Comparison of ENCODE assay signal across 14 cellular contexts in the genomic region with DNA sequence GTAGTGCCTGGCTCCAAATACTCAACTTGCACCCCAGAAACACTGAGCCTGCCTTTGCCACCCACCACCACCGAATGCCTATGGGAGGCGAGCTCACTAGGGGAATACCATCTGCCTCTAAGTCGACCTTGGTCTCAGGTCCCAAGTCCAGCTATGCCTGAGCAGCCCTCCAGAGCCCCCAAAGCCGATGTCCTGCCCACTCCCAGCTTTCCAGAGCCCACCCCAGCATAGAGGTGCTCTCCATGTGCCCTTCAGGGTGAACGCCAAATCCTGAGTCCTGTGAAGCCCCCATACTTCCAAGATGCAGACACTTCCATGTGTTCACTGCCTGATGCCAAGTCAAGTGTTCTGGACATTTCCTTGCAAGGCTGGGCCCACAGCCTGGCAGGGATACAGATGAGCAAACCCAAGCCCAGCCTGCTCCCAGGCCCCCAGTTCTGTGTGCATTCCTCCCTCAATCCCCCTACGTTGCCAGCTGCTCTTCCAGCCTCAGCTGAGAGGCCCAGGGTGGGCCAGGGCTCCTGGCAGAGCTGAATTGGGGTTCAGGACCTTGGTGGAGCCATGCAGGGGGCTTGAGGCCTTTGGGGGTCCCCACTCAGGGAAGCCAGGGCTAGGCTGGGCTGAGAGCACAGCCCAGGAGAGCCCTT. TPM values are rescaled to one million over a fixed set of nuclear protein-coding genes. Genes with fewer than 3 reads are reported as not detected.
A peak's percentile ranks its signal among the peaks of the same experiment; 100 is the strongest.
DNase-seq lines count a peak whose midpoint lies in the region; ATAC-seq and TF ChIP-seq lines count a peak whose summit lies in the region.
"Had no signal": no experiment of that assay in that cellular context is flagged by ENCODE, and none has a peak within 500 bp of the region (broad histone marks: within the 10 kb centered on the region; RNA-seq: fewer than 3 reads in every experiment).

No MANE protein-coding gene starts in this region.

- H3K9me3 ChIP-seq in BLaER1 treated with 17β-estradiol and CSF1 and Interleukin-3, amounts not matched to agents 10 nM and 100 nM (replicated peaks in 1 of 11) = no peaks in the 10 kb centered on the region
- no peaks in the 10 kb centered on the region for H3K9me3 ChIP-seq in CD8-positive, alpha-beta memory T cell (ENCODE audit: low read length)
- H3K9me3 ChIP-seq in body of pancreas (no peaks in the 10 kb centered on the region), uterus (no peaks in the 10 kb centered on the region)
- no peaks in the 10 kb centered on the region for H3K9me3 ChIP-seq in naive thymus-derived CD4-positive, alpha-beta T cell (ENCODE audit: control insufficient read depth in 2 of 3, low read length in 3 of 3)
- H3K9me3 ChIP-seq: left lung, prostate gland had no signal

- intact Hi-C loops in body of pancreas (cut with DNase I) (no loop called here), uterus (cut with DNase I; ENCODE audit: low total_unique reads) (no loop called here)
- intact Hi-C loops in naive thymus-derived CD4-positive, alpha-beta T cell (cut with micrococcal nuclease) = loop anchor here in 1 of 2 donors (10.0 kb wide), 1 partner anchor 181 kb away; a partner anchor contains a TSS

- no peaks in the 10 kb centered on the region for H3K27me3 ChIP-seq in BLaER1 treated with 17β-estradiol and CSF1 and Interleukin-3, amounts not matched to agents 10 nM and 100 nM
- H3K27me3 ChIP-seq in CD8-positive, alpha-beta memory T cell (ENCODE audit: insufficient read depth, low read length, poor library complexity, severe bottlenecking) = peaks cover 4% of the 10 kb centered on the region
- no peaks in the 10 kb centered on the region for H3K27me3 ChIP-seq in body of pancreas
- no peaks in the 10 kb centered on the region for H3K27me3 ChIP-seq in naive thymus-derived CD4-positive, alpha-beta T cell (ENCODE audit: control insufficient read depth in 2 of 2, insufficient read depth in 2 of 2, low read length in 2 of 2)
- no peaks in the 10 kb centered on the region for H3K27me3 ChIP-seq in uterus

- TF ChIP-seq CTCF in body of pancreas (IDR thresholded peaks at IDR 0.05) (no peak), uterus (IDR thresholded peaks at IDR 0.05) (no peak)

- no peak for DNase-seq in CD8-positive, alpha-beta memory T cell
- no peak for DNase-seq in body of pancreas
- DNase-seq in naive thymus-derived CD4-positive, alpha-beta T cell = no peak
- no peak for DNase-seq in uterus
- no peak for DNase-seq in NCI-H2227 (lab: John Stamatoyannopoulos, UW; ENCODE audit: unreplicated experiment)
- DNase-seq: amniotic stem cell, HCEC 1CT, left lung, NCI-H1105 treated with DMSO at 0.1 percent for 48 hours, NCI-H526 treated with DMSO at 0.1 percent for 48 hours had no signal

- TF ChIP-seq POLR2A in body of pancreas (IDR thresholded peaks at IDR 0.05) (no peak), uterus (IDR thresholded peaks at IDR 0.05) (no peak)

- H3K27me3 Mint-ChIP-seq in CD8-positive, alpha-beta memory T cell = peaks cover 10 to 11% of the 10 kb centered on the region in 2 donors
- H3K27me3 Mint-ChIP-seq in naive thymus-derived CD4-positive, alpha-beta T cell = peaks cover 0 to 32% (median 0%) of the 10 kb centered on the region in 5 donors

- no peak overlapping the region for H3K9ac ChIP-seq in BLaER1 treated with 17β-estradiol and CSF1 and Interleukin-3, amounts not matched to agents 10 nM and 100 nM

- H4K20me1 ChIP-seq in BLaER1 treated with 17β-estradiol and CSF1 and Interleukin-3, amounts not matched to agents 10 nM and 100 nM = peaks cover 16 to 20% (median 19%) of the 10 kb centered on the region in 11 experiments

- peaks cover 45 to 58% (median 53%) of the 10 kb centered on the region in 10 experiments for H3K4me1 ChIP-seq in BLaER1 treated with 17β-estradiol and CSF1 and Interleukin-3, amounts not matched to agents 10 nM and 100 nM
- peaks cover 25% of the 10 kb centered on the region for H3K4me1 ChIP-seq in CD8-positive, alpha-beta memory T cell (ENCODE audit: insufficient read depth, low read length)
- H3K4me1 ChIP-seq in body of pancreas (peaks cover 26% of the 10 kb centered on the region), uterus (peaks cover 0 to 12% of the 10 kb centered on the region in 2 donors)
- H3K4me1 ChIP-seq in naive thymus-derived CD4-positive, alpha-beta T cell (ENCODE audit: control insufficient read depth in 2 of 2, insufficient read depth in 2 of 2, low read length in 2 of 2) = peaks cover 9 to 18% of the 10 kb centered on the region in 2 donors
- H3K4me1 ChIP-seq: prostate gland had no signal

- H3K36me3 Mint-ChIP-seq in CD8-positive, alpha-beta memory T cell = peaks cover 0 to 7% (median 2%) of the 10 kb centered on the region in 3 donors
- peaks cover 0 to 5% (median 0%) of the 10 kb centered on the region in 5 donors for H3K36me3 Mint-ChIP-seq in naive thymus-derived CD4-positive, alpha-beta T cell

- no peak overlapping the region for H3K27ac ChIP-seq in BLaER1 treated with 17β-estradiol and CSF1 and Interleukin-3, amounts not matched to agents 10 nM and 100 nM
- H3K27ac ChIP-seq in CD8-positive, alpha-beta memory T cell (ENCODE audit: low read depth, low read length) = no peak overlapping the region
- peak overlapping the region; percentile 9 to 42 (median 21) for H3K27ac ChIP-seq in body of pancreas
- H3K27ac ChIP-seq in naive thymus-derived CD4-positive, alpha-beta T cell (ENCODE audit: low read depth, low read length) = no peak overlapping the region
- H3K27ac ChIP-seq in uterus = no peak overlapping the region
- H3K27ac ChIP-seq: left lung had no signal

- peaks cover 0 to 2% (median 0%) of the 10 kb centered on the region in 5 donors for H3K9me3 Mint-ChIP-seq in CD8-positive, alpha-beta memory T cell
- peaks cover 0 to 22% (median 0%) of the 10 kb centered on the region in 11 donors for H3K9me3 Mint-ChIP-seq in naive thymus-derived CD4-positive, alpha-beta T cell

- peak overlapping the region; percentile 79 to 91 (median 83) for H3K4me3 Mint-ChIP-seq in CD8-positive, alpha-beta memory T cell
- H3K4me3 Mint-ChIP-seq in naive thymus-derived CD4-positive, alpha-beta T cell = peak overlapping the region; percentile 69 to 98 (median 82)

- ATAC-seq in body of pancreas = no peak
- ATAC-seq in naive thymus-derived CD4-positive, alpha-beta T cell = no peak
- no peak for ATAC-seq in GM19467 (IDR thresholded peaks at IDR 0.05; ENCODE audit: unreplicated experiment)
- no peak for ATAC-seq in HG03520 (IDR thresholded peaks at IDR 0.05; ENCODE audit: unreplicated experiment)

- H3K4me3 ChIP-seq in BLaER1 treated with 17β-estradiol and CSF1 and Interleukin-3, amounts not matched to agents 10 nM and 100 nM = no peak overlapping the region
- H3K4me3 ChIP-seq in CD8-positive, alpha-beta memory T cell (ENCODE audit: low read length) = no peak overlapping the region
- H3K4me3 ChIP-seq in body of pancreas = no peak overlapping the region
- no peak overlapping the region for H3K4me3 ChIP-seq in naive thymus-derived CD4-positive, alpha-beta T cell (ENCODE audit: low read length)
- no peak overlapping the region for H3K4me3 ChIP-seq in uterus
- H3K4me3 ChIP-seq: left lung, prostate gland had no signal

- peaks cover 27 to 33% (median 29%) of the 10 kb centered on the region in 3 donors for H3K4me1 Mint-ChIP-seq in CD8-positive, alpha-beta memory T cell
- peaks cover 22 to 31% (median 28%) of the 10 kb centered on the region in 7 donors for H3K4me1 Mint-ChIP-seq in naive thymus-derived CD4-positive, alpha-beta T cell

- WGBS in body of pancreas, 2 donors = 67 to 76% methylated on average over 4 to 6 of the region's 6 CpGs

- H3K36me3 ChIP-seq in BLaER1 treated with 17β-estradiol and CSF1 and Interleukin-3, amounts not matched to agents 10 nM and 100 nM = no peaks in the 10 kb centered on the region
- H3K36me3 ChIP-seq in CD8-positive, alpha-beta memory T cell (ENCODE audit: insufficient read depth, low read length) = no peaks in the 10 kb centered on the region
- H3K36me3 ChIP-seq in body of pancreas (replicated peaks in 1 of 2; ENCODE audit: insufficient read depth in 1 of 2, low read depth in 2 of 2) (no peaks in the 10 kb centered on the region), uterus (no peaks in the 10 kb centered on the region)
- peaks cover 0 to 3% (median 0%) of the 10 kb centered on the region in 3 experiments for H3K36me3 ChIP-seq in naive thymus-derived CD4-positive, alpha-beta T cell (ENCODE audit: control insufficient read depth in 2 of 3, insufficient read depth in 3 of 3, low read length in 3 of 3)
- H3K36me3 ChIP-seq: left lung, prostate gland had no signal

- CTCF ChIA-PET in CD8-positive, alpha-beta memory T cell (lab: Charles Lee) = interaction anchor here (0.6 kb wide), 1 partner anchor 9 kb away, joined by 3 read pairs; no protein-coding TSS in a partner anchor
- CTCF ChIA-PET in naive thymus-derived CD4-positive, alpha-beta T cell (lab: Charles Lee) = no interaction called here

- H3K27ac Mint-ChIP-seq in CD8-positive, alpha-beta memory T cell = peak overlapping the region in 6 of 8 donors; percentile 10 to 87 (median 44)
- peak overlapping the region in 8 of 9 donors; percentile 68 to 92 (median 81) for H3K27ac Mint-ChIP-seq in naive thymus-derived CD4-positive, alpha-beta T cell

- H3K4me2 ChIP-seq in BLaER1 treated with 17β-estradiol and CSF1 and Interleukin-3, amounts not matched to agents 10 nM and 100 nM = peak overlapping the region in 9 of 11 experiments; percentile 12 to 97 (median 90); a peak in 10 of 22 replicates

- POLR2A ChIA-PET in CD8-positive, alpha-beta memory T cell (lab: Charles Lee) = no interaction called here
- POLR2A ChIA-PET in naive thymus-derived CD4-positive, alpha-beta T cell (lab: Charles Lee) = no interaction called here

RNA-seq across cellular contexts. Expression of a gene that starts 2.6 kb away (rescaled TPM):
- 10 to 100 TPM; 21.9 to 22.6 TPM for total RNA-seq in CD8-positive, alpha-beta memory T cell
- 49.1 TPM for polyA plus RNA-seq in CD8-positive, alpha-beta memory T cell
- 10 to 100 TPM; 30.0 to 32.2 TPM for total RNA-seq in body of pancreas
- total RNA-seq in naive thymus-derived CD4-positive, alpha-beta T cell = 10 to 100 TPM; 32.7 to 68.2 (median 43.8) TPM
- polyA plus RNA-seq in naive thymus-derived CD4-positive, alpha-beta T cell = 10 to 100 TPM; 42.2 to 58.6 TPM
- total RNA-seq in uterus = 100 to 1,000 TPM in 1 of 4 donors, 10 to 100 TPM in 3; 13.5 to 108 (median 79.4) TPM

RNA-seq across cellular contexts. Expression of a gene that starts 56.1 kb away (rescaled TPM):
- total RNA-seq in CD8-positive, alpha-beta memory T cell = 10 to 100 TPM; 46.9 to 49.8 TPM
- polyA plus RNA-seq in CD8-positive, alpha-beta memory T cell = 15.7 TPM
- total RNA-seq in body of pancreas (10 to 100 TPM in 1 of 2 donors, 1 to 10 TPM in 1; 8.2 to 14.3 TPM), uterus (100 to 1,000 TPM in 1 of 4 donors, 10 to 100 TPM in 3; 23.2 to 136 (median 33.4) TPM)
- total RNA-seq in naive thymus-derived CD4-positive, alpha-beta T cell = 10 to 100 TPM in 4 of 5 experiments, 1 to 10 TPM in 1; 9.5 to 20.0 (median 15.4) TPM
- polyA plus RNA-seq in naive thymus-derived CD4-positive, alpha-beta T cell = 10 to 100 TPM in 1 of 2 donors, 1 to 10 TPM in 1; 5.7 to 11.5 TPM

Comparison
In these comparisons a context has a peak if more than half of its experiments do, and no peak if none do; other contexts are left out.
1. H3K27ac ChIP-seq: peak in body of pancreas (4 of 4); none in BLaER1 treated with 17β-estradiol and CSF1 and Interleukin-3, amounts not matched to agents 10 nM and 100 nM (0 of 11), CD8-positive, alpha-beta memory T cell (single experiment), naive thymus-derived CD4-positive, alpha-beta T cell (single experiment) and uterus (0 of 2).